In genomic region chr9:130843049-130843908, GRCh38 we compare ENCODE assay signal across 17 cellular contexts. TPM values are rescaled to one million over a fixed set of nuclear protein-coding genes. Genes with fewer than 3 reads are reported as not detected.
DNase-seq lines count a peak whose midpoint lies in the region; TF ChIP-seq lines count a peak whose summit lies in the region.
"Had no signal": no experiment of that assay in that cellular context is flagged by ENCODE, and none has a peak within 500 bp of the region (broad histone marks: within the 10 kb centered on the region; RNA-seq: fewer than 3 reads in every experiment).

No MANE protein-coding gene starts in this region.

- H3K27ac ChIP-seq in cardiac muscle cell (peak overlapping the region; percentile 69), dorsolateral prefrontal cortex (peak overlapping the region in 58 of 59 donors; percentile 33 to 98 (median 90)), neural cell (ENCODE audit: low read length) (no peak overlapping the region), transverse colon (peak overlapping the region; percentile 94 to 99 (median 97))

- whole genome bisulfite sequencing in transverse colon (ENCODE audit: low coverage in 1 of 2), 2 donors: 56 to 69% methylated on average over 8 to 9 of the region's 9 CpGs

- intact Hi-C loops in cardiac septum (cut with DNase I) (no loop called here), dorsolateral prefrontal cortex (cut with DNase I) (no loop called here), transverse colon (cut with DNase I; ENCODE audit: low total_unique reads) (no loop called here)

- no peaks in the 10 kb centered on the region for H3F3A ChIP-seq in neural cell (ENCODE audit: insufficient read depth, low read length, poor library complexity, severe bottlenecking)

- H3K4me1 ChIP-seq in cardiac muscle cell (ENCODE audit: low read depth) (peaks cover 24% of the 10 kb centered on the region), transverse colon (peaks cover 19 to 97% (median 74%) of the 10 kb centered on the region in 4 donors)

- TF ChIP-seq POLR2A in transverse colon (IDR thresholded peaks at IDR 0.05): no peak
- no peak for TF ChIP-seq POLR2A in erythroblast (IDR thresholded peaks at IDR 0.05; ENCODE audit: low read length)

- no peak for TF ChIP-seq EP300 in neural cell (conservative IDR thresholded peaks at IDR 0.05; ENCODE audit: poor library complexity, severe bottlenecking)
- TF ChIP-seq EP300 in transverse colon (IDR thresholded peaks at IDR 0.05; ENCODE audit: low read depth): no peak

- H4K20me1 ChIP-seq in neural cell (ENCODE audit: insufficient read depth): no peaks in the 10 kb centered on the region

- H3K9me2 ChIP-seq in neural cell (ENCODE audit: insufficient read depth, low read length): no peaks in the 10 kb centered on the region

- H3K36me3 ChIP-seq in cardiac muscle cell (no peaks in the 10 kb centered on the region), neural cell (ENCODE audit: insufficient read depth, low read length) (no peaks in the 10 kb centered on the region), transverse colon (no peaks in the 10 kb centered on the region)

- no peak overlapping the region for H2AFZ ChIP-seq in neural cell (ENCODE audit: low read depth, low read length)

- in situ Hi-C loops in transverse colon (cut with MboI; ENCODE audit: low pct_ligation_motif_present in 1 of 4, low pct_unique_long_range_greater_than_20kb in 1 of 4, low sequenced_read_pairs in 3 of 4): no loop called here

- H3K4me3 ChIP-seq in cardiac muscle cell: no peak overlapping the region
- H3K4me3 ChIP-seq in dorsolateral prefrontal cortex: peak overlapping the region in 3 of 59 donors; percentile 4 to 13 (median 5)
- H3K4me3 ChIP-seq in neural cell (ENCODE audit: low read length): peak overlapping the region; percentile 6
- no peak overlapping the region for H3K4me3 ChIP-seq in transverse colon
- H3K4me3 ChIP-seq: skin epidermis had no signal

- no peak overlapping the region for H3K9ac ChIP-seq in neural cell (ENCODE audit: low read length)

- H3K4me2 ChIP-seq in neural cell (ENCODE audit: low read length): no peak overlapping the region

- DNase-seq in cardiac muscle cell (ENCODE audit: low read depth in 1 of 2, low spot score in 1 of 2) (no peak), cardiac septum (ENCODE audit: low spot score) (no peak), dorsolateral prefrontal cortex (no peak), transverse colon (no peak), SKM-1 treated with dmso at 0.1 percent for 144 hours (lab: John Stamatoyannopoulos, UW; ENCODE audit: unreplicated experiment) (no peak), erythroblast (lab: John Stamatoyannopoulos, UW) (no peak)
- DNase-seq in central memory CD4-positive, alpha-beta T cell: no peak
- DNase-seq: activated T-cell treated with anti-CD3 and anti-CD28 coated beads for 4 hours, amniotic stem cell, MM.1S, SIG-M5 had no signal

- no peaks in the 10 kb centered on the region for H3K27me3 ChIP-seq in cardiac muscle cell
- H3K27me3 ChIP-seq in dorsolateral prefrontal cortex: no peaks in the 10 kb centered on the region
- H3K27me3 ChIP-seq in neural cell (ENCODE audit: insufficient read depth, low read depth, low read length): no peaks in the 10 kb centered on the region
- no peaks in the 10 kb centered on the region for H3K27me3 ChIP-seq in transverse colon

- H3K79me2 ChIP-seq in neural cell (replicated peaks; ENCODE audit: insufficient read depth, low read length): peaks cover 81% of the 10 kb centered on the region

- TF ChIP-seq CTCF in cardiac muscle cell (IDR thresholded peaks at IDR 0.05; ENCODE audit: low read depth, low read length): no peak
- no peak for TF ChIP-seq CTCF in dorsolateral prefrontal cortex (IDR thresholded peaks at IDR 0.05 in 54 of 56, conservative IDR thresholded peaks at IDR 0.05 in 2 of 56; ENCODE audit: low read depth in 1 of 56, partially characterized antibody in 56 of 56)
- no peak for TF ChIP-seq CTCF in neural cell (IDR thresholded peaks at IDR 0.05; ENCODE audit: poor library complexity, severe bottlenecking)
- TF ChIP-seq CTCF in transverse colon (IDR thresholded peaks at IDR 0.05): no peak

- no peak for TF ChIP-seq RAD21 in neural cell (conservative IDR thresholded peaks at IDR 0.05)

- H3K9me3 ChIP-seq in cardiac muscle cell (ENCODE audit: low read depth) (no peaks in the 10 kb centered on the region), neural cell (ENCODE audit: low read length) (no peaks in the 10 kb centered on the region), transverse colon (no peaks in the 10 kb centered on the region)

TF ChIP-seq in neural cell, 6 proteins besides CTCF, POLR2A, EP300 and RAD21:
- TF ChIP-seq TAF1 (IDR thresholded peaks at IDR 0.05; ENCODE audit: low read depth) (no peak), EZH2 (IDR thresholded peaks at IDR 0.05; ENCODE audit: borderline replicate concordance, insufficient read depth, low read length, poor library complexity, severe bottlenecking) (no peak), POLR2AphosphoS5 (IDR thresholded peaks at IDR 0.05) (no peak), MXI1 (conservative IDR thresholded peaks at IDR 0.05; ENCODE audit: poor library complexity, severe bottlenecking) (no peak), REST (IDR thresholded peaks at IDR 0.05; ENCODE audit: borderline replicate concordance) (no peak), SMC3 (conservative IDR thresholded peaks at IDR 0.05; ENCODE audit: poor library complexity) (no peak)

RNA-seq across cellular contexts. Expression of gene ABL1, which starts 8.2 kb away (rescaled TPM):
- total RNA-seq in cardiac muscle cell (71.6 and 97.1 TPM in 2 replicates), cardiac septum (38.0 TPM), dorsolateral prefrontal cortex (10 to 100 TPM; 32.9 to 97.5 (median 48.2) TPM), transverse colon (10 to 100 TPM; 66.9 to 97.1 (median 81.8) TPM)
- polyA plus RNA-seq in cardiac muscle cell (41.8 and 60.5 TPM in 2 replicates), neural cell (18.5 and 24.0 TPM in 2 replicates)
- polyA minus RNA-seq in neural cell: 69.6 and 70.4 TPM in 2 replicates

RNA-seq across cellular contexts. Expression of gene QRFP, which starts 53.3 kb away (rescaled TPM):
- total RNA-seq in cardiac muscle cell (not detected in 2 replicates), cardiac septum (not detected), dorsolateral prefrontal cortex (not detected), transverse colon (not detected)
- polyA plus RNA-seq in cardiac muscle cell (0.45 TPM in 1 of 2 replicates, not detected in the other), neural cell (not detected in 2 replicates)
- polyA minus RNA-seq in neural cell: not detected in 2 replicates
- total RNA-seq: endothelial cell of umbilical vein, mesenteric fat pad, NCI-H460, urinary bladder had no signal
- polyA plus RNA-seq: endothelial cell of umbilical vein had no signal
